In genomic region chr6:31686483-31686882, GRCh38 we compare ENCODE assay signal across 1 cellular context.
TF ChIP-seq lines count a peak whose summit lies in the region.

No MANE protein-coding gene starts in this region.

TF ChIP-seq in K562, 482 proteins besides CTCF, POLR2A, EP300 and RAD21 (continued from another document):
- 0 out of 2 replicates have a peak, but pooled peaks have one; percentile 64 for TF ChIP-seq RREB1 (CRISPR knock-in tag; IDR thresholded peaks at IDR 0.05)
- no peak for TF ChIP-seq NFIX (CRISPR knock-in tag; IDR thresholded peaks at IDR 0.05; ENCODE audit: low read depth)
- no peak for TF ChIP-seq ELF2 (CRISPR knock-in tag; IDR thresholded peaks at IDR 0.05)
